ENCODE assay signal across 8 cellular contexts in genomic region chr2:95076705-95077520, GRCh38. TPM values are rescaled to one million over a fixed set of nuclear protein-coding genes. Genes with fewer than 3 reads are reported as not detected.
DNase-seq lines count a peak whose midpoint lies in the region; ATAC-seq and TF ChIP-seq lines count a peak whose summit lies in the region.

No MANE protein-coding gene starts in this region.

- H3K9me3 Mint-ChIP-seq in GM23338, result no peaks in the 10 kb centered on the region; the same call in 2 of the 3 replicates
- H3K9me3 Mint-ChIP-seq in T-helper 1 cell treated with Interleukin-12 subunit alpha and Interleukin-12 subunit beta and Interleukin-4 antibody, amounts not matched to agents 30 μg/mL and 1 μg/mL, for 36 hours, result peaks cover under 1% of the 10 kb centered on the region

- no peak overlapping the region for H3K27ac ChIP-seq in GM23338 (ENCODE audit: low read depth)
- no peak overlapping the region for H3K27ac ChIP-seq in ascending aorta
- H3K27ac ChIP-seq in gastrocnemius medialis, result peak overlapping the region in 3 of 4 donors; percentile 23 to 39 (median 34)

- no peaks in the 10 kb centered on the region for H3K9me2 ChIP-seq in GM23338 (ENCODE audit: insufficient read depth)

- DNase-seq in ELF-1 (ENCODE audit: low read depth, low spot score), result peak; percentile 91
- peak; percentile 93 for DNase-seq in GM23338 (ENCODE audit: low spot score)
- peak; percentile 59 for DNase-seq in M059J (ENCODE audit: low read depth)
- DNase-seq in ascending aorta (ENCODE audit: low spot score in 2 of 2), result peak in 1 of 2 donors; percentile 78
- DNase-seq in hippocampal formation (lab: John Stamatoyannopoulos, UW), result peak; percentile 36 to 71
- peak; percentile 30 to 49 for DNase-seq in gastrocnemius medialis
- DNase-seq in KG1 (lab: John Stamatoyannopoulos, UW), result no peak

- in situ Hi-C loops in gastrocnemius medialis (cut with MboI; ENCODE audit: low sequenced_read_pairs in 4 of 4), result no loop called here

- peak overlapping the region; percentile 95 for H2AFZ ChIP-seq in GM23338

- H3F3A ChIP-seq in GM23338 (replicated peaks; ENCODE audit: low read depth), result no peaks in the 10 kb centered on the region

- no peaks in the 10 kb centered on the region for H3K79me2 ChIP-seq in GM23338 (replicated peaks; ENCODE audit: insufficient read depth)

- TF ChIP-seq POLR2A in gastrocnemius medialis (IDR thresholded peaks at IDR 0.05), result no peak

- TF ChIP-seq CTCF in GM23338 (conservative IDR thresholded peaks at IDR 0.05; ENCODE audit: low read depth in 2 of 2) (peak; percentile 77 to 82), ascending aorta (IDR thresholded peaks at IDR 0.05) (peak in 2 of 3 experiments; percentile 58 to 78), gastrocnemius medialis (IDR thresholded peaks at IDR 0.05 in 4 of 5, conservative IDR thresholded peaks at IDR 0.05 in 1 of 5) (peak; percentile 52 to 87 (median 75))

- intact Hi-C loops in ascending aorta (cut with DNase I) (no loop called here), gastrocnemius medialis (cut with DNase I; ENCODE audit: low total_unique reads) (loop anchor here (1.0 to 10.0 kb wide), 3 partner anchors 38 to 130 kb away; partner anchors contain the start of genes MAL and ZNF892)

- H3K9me3 ChIP-seq in ascending aorta (no peaks in the 10 kb centered on the region), gastrocnemius medialis (no peaks in the 10 kb centered on the region)

- H3K27me3 ChIP-seq in GM23338 (ENCODE audit: insufficient read depth) (peaks cover 23% of the 10 kb centered on the region; the same call in 1 of the 2 replicates), ascending aorta (no peaks in the 10 kb centered on the region), gastrocnemius medialis (peaks cover 11 to 26% (median 13%) of the 10 kb centered on the region in 3 donors)

- H3K4me3 Mint-ChIP-seq in GM23338, result peak overlapping the region; percentile 71
- H3K4me3 Mint-ChIP-seq in T-helper 1 cell treated with Interleukin-12 subunit alpha and Interleukin-12 subunit beta and Interleukin-4 antibody, amounts not matched to agents 30 μg/mL and 1 μg/mL, for 36 hours, result peak overlapping the region; percentile 89

- H3K4me1 ChIP-seq in GM23338 (ENCODE audit: insufficient read depth) (peaks cover 16% of the 10 kb centered on the region; the same call in 1 of the 2 replicates), ascending aorta (peaks cover 6 to 7% of the 10 kb centered on the region in 2 donors), gastrocnemius medialis (peaks cover 0 to 7% of the 10 kb centered on the region in 2 donors)

- peaks cover 14% of the 10 kb centered on the region for H3K27me3 Mint-ChIP-seq in GM23338 (ENCODE audit: insufficient read depth, low read depth, poor library complexity)
- H3K27me3 Mint-ChIP-seq in T-helper 1 cell treated with Interleukin-12 subunit alpha and Interleukin-12 subunit beta and Interleukin-4 antibody, amounts not matched to agents 30 μg/mL and 1 μg/mL, for 36 hours (ENCODE audit: low read depth), result no peaks in the 10 kb centered on the region

- H3K36me3 Mint-ChIP-seq in GM23338 (ENCODE audit: low read depth), result no peaks in the 10 kb centered on the region
- peaks cover 12% of the 10 kb centered on the region for H3K36me3 Mint-ChIP-seq in T-helper 1 cell treated with Interleukin-12 subunit alpha and Interleukin-12 subunit beta and Interleukin-4 antibody, amounts not matched to agents 30 μg/mL and 1 μg/mL, for 36 hours (ENCODE audit: low read depth)

- ATAC-seq in GM23338 (peak; percentile 88), gastrocnemius medialis (peak; percentile 71 to 79)

- peak overlapping the region; percentile 71 for H3K4me3 ChIP-seq in GM23338
- peak overlapping the region; percentile 48 to 58 for H3K4me3 ChIP-seq in ascending aorta
- peak overlapping the region; percentile 49 to 56 (median 54) for H3K4me3 ChIP-seq in gastrocnemius medialis

- no peaks in the 10 kb centered on the region for H3K36me3 ChIP-seq in GM23338 (ENCODE audit: insufficient read depth)
- no peaks in the 10 kb centered on the region for H3K36me3 ChIP-seq in ascending aorta
- H3K36me3 ChIP-seq in gastrocnemius medialis, result no peaks in the 10 kb centered on the region

- H4K20me1 ChIP-seq in GM23338 (replicated peaks; ENCODE audit: insufficient read depth), result no peaks in the 10 kb centered on the region

- no peak overlapping the region for H3K27ac Mint-ChIP-seq in GM23338
- H3K27ac Mint-ChIP-seq in T-helper 1 cell treated with Interleukin-12 subunit alpha and Interleukin-12 subunit beta and Interleukin-4 antibody, amounts not matched to agents 30 μg/mL and 1 μg/mL, for 36 hours, result peak overlapping the region; percentile 92

- H3K4me1 Mint-ChIP-seq in GM23338, result peaks cover 23% of the 10 kb centered on the region
- peaks cover 66% of the 10 kb centered on the region for H3K4me1 Mint-ChIP-seq in T-helper 1 cell treated with Interleukin-12 subunit alpha and Interleukin-12 subunit beta and Interleukin-4 antibody, amounts not matched to agents 30 μg/mL and 1 μg/mL, for 36 hours (ENCODE audit: low read depth)

- peak overlapping the region; percentile 84 for H3K4me2 ChIP-seq in GM23338

TF ChIP-seq in GM23338, 12 proteins besides CTCF, POLR2A, EP300 and RAD21 (continues in another document):
- TF ChIP-seq STAT1 (IDR thresholded peaks at IDR 0.05; ENCODE audit: unreplicated experiment) (no peak), JUNB (IDR thresholded peaks at IDR 0.05; ENCODE audit: unreplicated experiment) (no peak)
- TF ChIP-seq, protein P1, sequence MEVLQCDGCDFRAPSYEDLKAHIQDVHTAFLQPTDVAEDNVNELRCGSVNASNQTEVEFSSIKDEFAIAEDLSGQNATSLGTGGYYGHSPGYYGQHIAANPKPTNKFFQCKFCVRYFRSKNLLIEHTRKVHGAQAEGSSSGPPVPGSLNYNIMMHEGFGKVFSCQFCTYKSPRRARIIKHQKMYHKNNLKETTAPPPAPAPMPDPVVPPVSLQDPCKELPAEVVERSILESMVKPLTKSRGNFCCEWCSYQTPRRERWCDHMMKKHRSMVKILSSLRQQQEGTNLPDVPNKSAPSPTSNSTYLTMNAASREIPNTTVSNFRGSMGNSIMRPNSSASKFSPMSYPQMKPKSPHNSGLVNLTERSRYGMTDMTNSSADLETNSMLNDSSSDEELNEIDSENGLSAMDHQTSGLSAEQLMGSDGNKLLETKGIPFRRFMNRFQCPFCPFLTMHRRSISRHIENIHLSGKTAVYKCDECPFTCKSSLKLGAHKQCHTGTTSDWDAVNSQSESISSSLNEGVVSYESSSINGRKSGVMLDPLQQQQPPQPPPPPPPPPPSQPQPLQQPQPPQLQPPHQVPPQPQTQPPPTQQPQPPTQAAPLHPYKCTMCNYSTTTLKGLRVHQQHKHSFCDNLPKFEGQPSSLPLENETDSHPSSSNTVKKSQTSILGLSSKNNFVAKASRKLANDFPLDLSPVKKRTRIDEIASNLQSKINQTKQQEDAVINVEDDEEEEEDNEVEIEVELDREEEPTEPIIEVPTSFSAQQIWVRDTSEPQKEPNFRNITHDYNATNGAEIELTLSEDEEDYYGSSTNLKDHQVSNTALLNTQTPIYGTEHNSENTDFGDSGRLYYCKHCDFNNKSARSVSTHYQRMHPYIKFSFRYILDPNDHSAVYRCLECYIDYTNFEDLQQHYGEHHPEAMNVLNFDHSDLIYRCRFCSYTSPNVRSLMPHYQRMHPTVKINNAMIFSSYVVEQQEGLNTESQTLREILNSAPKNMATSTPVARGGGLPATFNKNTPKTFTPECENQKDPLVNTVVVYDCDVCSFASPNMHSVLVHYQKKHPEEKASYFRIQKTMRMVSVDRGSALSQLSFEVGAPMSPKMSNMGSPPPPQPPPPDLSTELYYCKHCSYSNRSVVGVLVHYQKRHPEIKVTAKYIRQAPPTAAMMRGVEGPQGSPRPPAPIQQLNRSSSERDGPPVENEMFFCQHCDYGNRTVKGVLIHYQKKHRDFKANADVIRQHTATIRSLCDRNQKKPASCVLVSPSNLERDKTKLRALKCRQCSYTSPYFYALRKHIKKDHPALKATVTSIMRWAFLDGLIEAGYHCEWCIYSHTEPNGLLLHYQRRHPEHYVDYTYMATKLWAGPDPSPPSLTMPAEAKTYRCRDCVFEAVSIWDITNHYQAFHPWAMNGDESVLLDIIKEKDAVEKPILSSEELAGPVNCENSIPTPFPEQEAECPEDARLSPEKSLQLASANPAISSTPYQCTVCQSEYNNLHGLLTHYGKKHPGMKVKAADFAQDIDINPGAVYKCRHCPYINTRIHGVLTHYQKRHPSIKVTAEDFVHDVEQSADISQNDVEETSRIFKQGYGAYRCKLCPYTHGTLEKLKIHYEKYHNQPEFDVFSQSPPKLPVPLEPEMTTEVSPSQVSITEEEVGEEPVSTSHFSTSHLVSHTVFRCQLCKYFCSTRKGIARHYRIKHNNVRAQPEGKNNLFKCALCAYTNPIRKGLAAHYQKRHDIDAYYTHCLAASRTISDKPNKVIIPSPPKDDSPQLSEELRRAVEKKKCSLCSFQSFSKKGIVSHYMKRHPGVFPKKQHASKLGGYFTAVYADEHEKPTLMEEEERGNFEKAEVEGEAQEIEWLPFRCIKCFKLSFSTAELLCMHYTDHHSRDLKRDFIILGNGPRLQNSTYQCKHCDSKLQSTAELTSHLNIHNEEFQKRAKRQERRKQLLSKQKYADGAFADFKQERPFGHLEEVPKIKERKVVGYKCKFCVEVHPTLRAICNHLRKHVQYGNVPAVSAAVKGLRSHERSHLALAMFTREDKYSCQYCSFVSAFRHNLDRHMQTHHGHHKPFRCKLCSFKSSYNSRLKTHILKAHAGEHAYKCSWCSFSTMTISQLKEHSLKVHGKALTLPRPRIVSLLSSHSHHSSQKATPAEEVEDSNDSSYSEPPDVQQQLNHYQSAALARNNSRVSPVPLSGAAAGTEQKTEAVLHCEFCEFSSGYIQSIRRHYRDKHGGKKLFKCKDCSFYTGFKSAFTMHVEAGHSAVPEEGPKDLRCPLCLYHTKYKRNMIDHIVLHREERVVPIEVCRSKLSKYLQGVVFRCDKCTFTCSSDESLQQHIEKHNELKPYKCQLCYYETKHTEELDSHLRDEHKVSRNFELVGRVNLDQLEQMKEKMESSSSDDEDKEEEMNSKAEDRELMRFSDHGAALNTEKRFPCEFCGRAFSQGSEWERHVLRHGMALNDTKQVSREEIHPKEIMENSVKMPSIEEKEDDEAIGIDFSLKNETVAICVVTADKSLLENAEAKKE (CRISPR knock-in tag; IDR thresholded peaks at IDR 0.05), result no peak

RNA-seq across cellular contexts. Expression of gene MRPS5, which starts 44.7 kb away (rescaled TPM):
- 51.9 and 57.8 TPM in 2 replicates for total RNA-seq in GM23338 (2014; rRNA removed; shearing (Covaris generic))
- 75.6 and 79.0 TPM in 2 replicates for polyA plus RNA-seq in GM23338 (2016; fragmentation: Nextera tagmentation; extraction: Ambion mirVana)
- 66.4 and 66.8 TPM in 2 replicates for total RNA-seq in M059J (2014; rRNA removed; shearing (Covaris generic))
- total RNA-seq in ascending aorta (30.1 TPM), gastrocnemius medialis (100 to 1,000 TPM in 1 of 4 donors, 10 to 100 TPM in 3; 53.4 to 106 (median 68.7) TPM)

RNA-seq across cellular contexts. Expression of gene MAL, which starts 51.4 kb away (rescaled TPM):
- 0.24 and 2.6 TPM in 2 replicates for total RNA-seq in GM23338 (2014; rRNA removed; shearing (Covaris generic))
- 0.31 TPM in 1 of 2 replicates, not detected in the other for polyA plus RNA-seq in GM23338 (2016; fragmentation: Nextera tagmentation; extraction: Ambion mirVana)
- 11.3 and 14.7 TPM in 2 replicates for total RNA-seq in M059J (2014; rRNA removed; shearing (Covaris generic))
- total RNA-seq in ascending aorta (not detected), gastrocnemius medialis (1 to 10 TPM in 1 of 4 donors, under 1 TPM in 2, not detected in 1; 0.64 to 2.4 (median 0.87) TPM)

Comparison
In these comparisons a context has a peak if more than half of its experiments do, and no peak if none do; other contexts are left out.
1. H3K27ac ChIP-seq: peak in gastrocnemius medialis (3 of 4); none in GM23338 (single experiment) and ascending aorta (0 of 2).
2. Peak in every context shown above with its lines, with median percentiles within 50 percentile points of each other: H3K4me3 ChIP-seq and CTCF ChIP-seq.